Comparison of ENCODE assay signal across 1 cellular context in the genomic region with DNA sequence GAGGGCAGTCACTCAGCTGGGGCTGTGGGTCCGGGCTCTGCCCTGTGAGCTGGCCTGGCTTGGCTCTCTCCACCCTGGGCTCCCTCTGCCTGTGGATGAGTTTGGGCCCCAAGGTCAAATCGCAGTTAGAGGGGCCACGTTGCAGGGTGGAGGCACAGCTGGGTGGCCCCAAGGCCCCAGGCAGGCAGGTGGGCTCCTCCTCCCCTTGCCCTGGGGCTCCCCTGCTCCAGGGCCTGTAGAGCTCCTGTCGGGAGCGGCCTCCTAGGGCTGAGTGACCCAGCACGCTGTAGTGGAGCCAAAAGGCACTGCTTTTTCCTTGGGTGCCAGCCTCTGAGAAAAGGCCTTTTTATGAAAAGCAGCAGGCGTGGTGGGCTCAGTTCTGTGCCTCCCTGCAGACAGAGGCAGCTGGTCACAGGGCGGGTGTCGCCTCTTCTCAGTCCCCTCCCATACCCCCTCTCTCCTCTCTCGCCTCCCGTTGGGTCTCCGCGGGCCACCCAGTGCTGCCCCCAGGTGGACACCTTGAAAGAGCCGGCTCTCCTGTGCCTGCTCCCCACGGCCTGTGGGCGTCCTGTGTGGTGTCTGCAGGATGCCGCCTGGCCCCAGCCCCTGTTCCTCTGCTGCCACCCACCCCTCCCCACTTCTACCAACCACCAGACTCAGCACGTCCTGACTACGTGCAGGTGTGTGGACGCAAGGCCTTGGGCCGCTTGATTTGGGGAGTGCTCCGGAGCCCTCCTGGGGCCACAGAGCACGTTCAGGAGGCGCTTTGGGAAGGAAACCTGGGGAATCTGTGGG.
A peak's percentile ranks its signal among the peaks of the same experiment; 100 is the strongest.
TF ChIP-seq lines count a peak whose summit lies in the region.

No MANE protein-coding gene starts in this region.

TF ChIP-seq in HepG2, 621 proteins besides CTCF, POLR2A, EP300 and RAD21 (continued from another document and continues in another):
- TF ChIP-seq ZBTB49 (CRISPR knock-in tag; IDR thresholded peaks at IDR 0.05; ENCODE audit: borderline replicate concordance) (no peak), FOXA3 (CRISPR knock-in tag; IDR thresholded peaks at IDR 0.05) (no peak), CAMTA2 (CRISPR knock-in tag; IDR thresholded peaks at IDR 0.05; ENCODE audit: borderline replicate concordance) (no peak; the same call in 1 of the 2 replicates), GATA4 (IDR thresholded peaks at IDR 0.05; ENCODE audit: borderline replicate concordance, low read depth) (no peak), SMAD9 (CRISPR knock-in tag; IDR thresholded peaks at IDR 0.05) (no peak), SALL2 (CRISPR knock-in tag; IDR thresholded peaks at IDR 0.05) (0 out of 2 replicates have a peak, but pooled peaks have one; percentile 63), RAD51 (IDR thresholded peaks at IDR 0.05; ENCODE audit: borderline replicate concordance) (no peak), ZBTB7B (CRISPR knock-in tag; IDR thresholded peaks at IDR 0.05) (no peak), ZGPAT (CRISPR knock-in tag; IDR thresholded peaks at IDR 0.05) (peak; percentile 31; the same call in 1 of the 2 replicates), ZNF468 (CRISPR knock-in tag; IDR thresholded peaks at IDR 0.05) (no peak), ESRRA (CRISPR knock-in tag; IDR thresholded peaks at IDR 0.05; ENCODE audit: low read depth) (no peak), TRIM24 (CRISPR knock-in tag; IDR thresholded peaks at IDR 0.05) (no peak), CBX5 (CRISPR knock-in tag; IDR thresholded peaks at IDR 0.05; ENCODE audit: borderline replicate concordance) (no peak), POLR2G (IDR thresholded peaks at IDR 0.05; ENCODE audit: low read depth, low read length) (no peak), ZNF350 (CRISPR knock-in tag; IDR thresholded peaks at IDR 0.05; ENCODE audit: borderline replicate concordance, low read depth) (peak; percentile 43; the same call in 1 of the 2 replicates), SSRP1 (CRISPR knock-in tag; IDR thresholded peaks at IDR 0.05) (no peak), CREB1 (IDR thresholded peaks at IDR 0.05) (no peak), CREB1 (CRISPR knock-in tag; IDR thresholded peaks at IDR 0.05) (no peak), ZNF878 (CRISPR knock-in tag; IDR thresholded peaks at IDR 0.05) (no peak), ZFAT (CRISPR knock-in tag; conservative IDR thresholded peaks at IDR 0.05) (no peak), GATAD2A (CRISPR knock-in tag; IDR thresholded peaks at IDR 0.05) (peak; percentile 65; the same call in 1 of the 2 replicates), ZNF607 (CRISPR knock-in tag; IDR thresholded peaks at IDR 0.05; ENCODE audit: borderline replicate concordance) (no peak), NFYB (CRISPR knock-in tag; IDR thresholded peaks at IDR 0.05) (no peak), ZNF597 (CRISPR knock-in tag; IDR thresholded peaks at IDR 0.05) (no peak), SNRNP70 (IDR thresholded peaks at IDR 0.05; ENCODE audit: low read depth, low read length) (no peak), ZNF180 (CRISPR knock-in tag; IDR thresholded peaks at IDR 0.05; ENCODE audit: borderline replicate concordance, low read depth) (no peak), MTF1 (CRISPR knock-in tag; IDR thresholded peaks at IDR 0.05) (no peak), YEATS4 (CRISPR knock-in tag; IDR thresholded peaks at IDR 0.05; ENCODE audit: borderline replicate concordance) (peak; percentile 36; the same call in 1 of the 2 replicates), GABPB1 (CRISPR knock-in tag; IDR thresholded peaks at IDR 0.05) (peak; percentile 64), NR2F1 (CRISPR knock-in tag; IDR thresholded peaks at IDR 0.05) (no peak), ZBTB42 (CRISPR knock-in tag; IDR thresholded peaks at IDR 0.05) (no peak), MEIS1 (CRISPR knock-in tag; IDR thresholded peaks at IDR 0.05; ENCODE audit: borderline replicate concordance) (no peak; the same call in 1 of the 2 replicates), HNRNPUL1 (IDR thresholded peaks at IDR 0.05; ENCODE audit: low read depth, low read length) (no peak), RARA (CRISPR knock-in tag; IDR thresholded peaks at IDR 0.05) (no peak), DMAP1 (CRISPR knock-in tag; IDR thresholded peaks at IDR 0.05) (no peak), MXD4 (CRISPR knock-in tag; IDR thresholded peaks at IDR 0.05) (0 out of 2 replicates have a peak, but pooled peaks have one; percentile 28), TBX2 (CRISPR knock-in tag; IDR thresholded peaks at IDR 0.05; ENCODE audit: borderline replicate concordance) (peak; percentile 62), KLF16 (CRISPR knock-in tag; IDR thresholded peaks at IDR 0.05) (no peak; a peak in 1 of 4 replicates), ZNF879 (CRISPR knock-in tag; IDR thresholded peaks at IDR 0.05) (no peak), THAP11 (CRISPR knock-in tag; IDR thresholded peaks at IDR 0.05) (peak; percentile 42; the same call in 1 of the 2 replicates), ZNF333 (CRISPR knock-in tag; IDR thresholded peaks at IDR 0.05; ENCODE audit: borderline replicate concordance) (no peak), MIXL1 (CRISPR knock-in tag; IDR thresholded peaks at IDR 0.05) (no peak), FOXJ3 (CRISPR knock-in tag; IDR thresholded peaks at IDR 0.05; ENCODE audit: borderline replicate concordance) (no peak), ZNF563 (CRISPR knock-in tag; IDR thresholded peaks at IDR 0.05) (peak; percentile 59; the same call in 1 of the 2 replicates), NCOA1 (CRISPR knock-in tag; IDR thresholded peaks at IDR 0.05) (no peak), ARNT2 (CRISPR knock-in tag; IDR thresholded peaks at IDR 0.05; ENCODE audit: low read depth) (peak; percentile 53; the same call in 1 of the 2 replicates), ZNF891 (CRISPR knock-in tag; IDR thresholded peaks at IDR 0.05) (no peak; the same call in 1 of the 2 replicates), HOXD1 (CRISPR knock-in tag; IDR thresholded peaks at IDR 0.05) (0 out of 2 replicates have a peak, but pooled peaks have one; percentile 7), RARG (CRISPR knock-in tag; IDR thresholded peaks at IDR 0.05; ENCODE audit: low read depth) (no peak), SRY (CRISPR knock-in tag; IDR thresholded peaks at IDR 0.05) (no peak), MYNN (CRISPR knock-in tag; IDR thresholded peaks at IDR 0.05; ENCODE audit: low read depth) (no peak), MYC (CRISPR knock-in tag; IDR thresholded peaks at IDR 0.05; ENCODE audit: borderline replicate concordance) (peak; percentile 42), KMT2B (CRISPR knock-in tag; IDR thresholded peaks at IDR 0.05) (0 out of 2 replicates have a peak, but pooled peaks have one; percentile 38), E2F1 (CRISPR knock-in tag; IDR thresholded peaks at IDR 0.05) (no peak)
- TF ChIP-seq, protein P1, sequence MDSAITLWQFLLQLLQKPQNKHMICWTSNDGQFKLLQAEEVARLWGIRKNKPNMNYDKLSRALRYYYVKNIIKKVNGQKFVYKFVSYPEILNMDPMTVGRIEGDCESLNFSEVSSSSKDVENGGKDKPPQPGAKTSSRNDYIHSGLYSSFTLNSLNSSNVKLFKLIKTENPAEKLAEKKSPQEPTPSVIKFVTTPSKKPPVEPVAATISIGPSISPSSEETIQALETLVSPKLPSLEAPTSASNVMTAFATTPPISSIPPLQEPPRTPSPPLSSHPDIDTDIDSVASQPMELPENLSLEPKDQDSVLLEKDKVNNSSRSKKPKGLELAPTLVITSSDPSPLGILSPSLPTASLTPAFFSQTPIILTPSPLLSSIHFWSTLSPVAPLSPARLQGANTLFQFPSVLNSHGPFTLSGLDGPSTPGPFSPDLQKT (CRISPR knock-in tag; IDR thresholded peaks at IDR 0.05; ENCODE audit: borderline replicate concordance) = no peak
- TF ChIP-seq, protein P2, sequence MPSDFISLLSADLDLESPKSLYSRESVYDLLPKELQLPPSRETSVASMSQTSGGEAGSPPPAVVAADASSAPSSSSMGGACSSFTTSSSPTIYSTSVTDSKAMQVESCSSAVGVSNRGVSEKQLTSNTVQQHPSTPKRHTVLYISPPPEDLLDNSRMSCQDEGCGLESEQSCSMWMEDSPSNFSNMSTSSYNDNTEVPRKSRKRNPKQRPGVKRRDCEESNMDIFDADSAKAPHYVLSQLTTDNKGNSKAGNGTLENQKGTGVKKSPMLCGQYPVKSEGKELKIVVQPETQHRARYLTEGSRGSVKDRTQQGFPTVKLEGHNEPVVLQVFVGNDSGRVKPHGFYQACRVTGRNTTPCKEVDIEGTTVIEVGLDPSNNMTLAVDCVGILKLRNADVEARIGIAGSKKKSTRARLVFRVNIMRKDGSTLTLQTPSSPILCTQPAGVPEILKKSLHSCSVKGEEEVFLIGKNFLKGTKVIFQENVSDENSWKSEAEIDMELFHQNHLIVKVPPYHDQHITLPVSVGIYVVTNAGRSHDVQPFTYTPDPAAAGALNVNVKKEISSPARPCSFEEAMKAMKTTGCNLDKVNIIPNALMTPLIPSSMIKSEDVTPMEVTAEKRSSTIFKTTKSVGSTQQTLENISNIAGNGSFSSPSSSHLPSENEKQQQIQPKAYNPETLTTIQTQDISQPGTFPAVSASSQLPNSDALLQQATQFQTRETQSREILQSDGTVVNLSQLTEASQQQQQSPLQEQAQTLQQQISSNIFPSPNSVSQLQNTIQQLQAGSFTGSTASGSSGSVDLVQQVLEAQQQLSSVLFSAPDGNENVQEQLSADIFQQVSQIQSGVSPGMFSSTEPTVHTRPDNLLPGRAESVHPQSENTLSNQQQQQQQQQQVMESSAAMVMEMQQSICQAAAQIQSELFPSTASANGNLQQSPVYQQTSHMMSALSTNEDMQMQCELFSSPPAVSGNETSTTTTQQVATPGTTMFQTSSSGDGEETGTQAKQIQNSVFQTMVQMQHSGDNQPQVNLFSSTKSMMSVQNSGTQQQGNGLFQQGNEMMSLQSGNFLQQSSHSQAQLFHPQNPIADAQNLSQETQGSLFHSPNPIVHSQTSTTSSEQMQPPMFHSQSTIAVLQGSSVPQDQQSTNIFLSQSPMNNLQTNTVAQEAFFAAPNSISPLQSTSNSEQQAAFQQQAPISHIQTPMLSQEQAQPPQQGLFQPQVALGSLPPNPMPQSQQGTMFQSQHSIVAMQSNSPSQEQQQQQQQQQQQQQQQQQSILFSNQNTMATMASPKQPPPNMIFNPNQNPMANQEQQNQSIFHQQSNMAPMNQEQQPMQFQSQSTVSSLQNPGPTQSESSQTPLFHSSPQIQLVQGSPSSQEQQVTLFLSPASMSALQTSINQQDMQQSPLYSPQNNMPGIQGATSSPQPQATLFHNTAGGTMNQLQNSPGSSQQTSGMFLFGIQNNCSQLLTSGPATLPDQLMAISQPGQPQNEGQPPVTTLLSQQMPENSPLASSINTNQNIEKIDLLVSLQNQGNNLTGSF (CRISPR knock-in tag; IDR thresholded peaks at IDR 0.05) = peak; percentile 29; the same call in 1 of the 2 replicates
- TF ChIP-seq, protein P3, sequence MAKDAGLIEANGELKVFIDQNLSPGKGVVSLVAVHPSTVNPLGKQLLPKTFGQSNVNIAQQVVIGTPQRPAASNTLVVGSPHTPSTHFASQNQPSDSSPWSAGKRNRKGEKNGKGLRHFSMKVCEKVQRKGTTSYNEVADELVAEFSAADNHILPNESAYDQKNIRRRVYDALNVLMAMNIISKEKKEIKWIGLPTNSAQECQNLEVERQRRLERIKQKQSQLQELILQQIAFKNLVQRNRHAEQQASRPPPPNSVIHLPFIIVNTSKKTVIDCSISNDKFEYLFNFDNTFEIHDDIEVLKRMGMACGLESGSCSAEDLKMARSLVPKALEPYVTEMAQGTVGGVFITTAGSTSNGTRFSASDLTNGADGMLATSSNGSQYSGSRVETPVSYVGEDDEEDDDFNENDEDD (CRISPR knock-in tag; IDR thresholded peaks at IDR 0.05; ENCODE audit: borderline replicate concordance) = no peak
- TF ChIP-seq, protein P4, sequence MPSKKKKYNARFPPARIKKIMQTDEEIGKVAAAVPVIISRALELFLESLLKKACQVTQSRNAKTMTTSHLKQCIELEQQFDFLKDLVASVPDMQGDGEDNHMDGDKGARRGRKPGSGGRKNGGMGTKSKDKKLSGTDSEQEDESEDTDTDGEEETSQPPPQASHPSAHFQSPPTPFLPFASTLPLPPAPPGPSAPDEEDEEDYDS (CRISPR knock-in tag; IDR thresholded peaks at IDR 0.05) = peak; percentile 22; the same call in 1 of the 2 replicates
